In genomic region chr6:75993236-75994162, GRCh38 we compare ENCODE assay signal across 17 cellular contexts.
"Had no signal": no experiment of that assay in that cellular context is flagged by ENCODE, and none has a peak within 500 bp of the region (broad histone marks: within the 10 kb centered on the region; RNA-seq: fewer than 3 reads in every experiment).

No MANE protein-coding gene starts in this region.

- H3K4me1 ChIP-seq: body of pancreas, colonic mucosa, pancreas, sigmoid colon, upper lobe of right lung had no signal

- DNase-seq: activated B cell treated with CpG ODN at 0.5 μM for 24 hours; activated CD4-positive, alpha-beta T cell treated with anti-CD3 and anti-CD28 coated beads for 48 hours; activated CD8-positive, alpha-beta T cell treated with anti-CD3 and anti-CD28 coated beads for 36 hours; activated gamma-delta T cell; activated T-cell treated with anti-CD3 and anti-CD28 coated beads, Interleukin-2, amount 50 U/mL, for 48 hours; body of pancreas; caudate nucleus; colonic mucosa; foreskin fibroblast; glutamatergic neuron; pancreas; sigmoid colon; stimulated activated CD4-positive, alpha-beta T cell treated with anti-CD3 and anti-CD28 coated beads, Interleukin-1b, Interleukin-23, amount 100 ng/mL, for 48 hours; stimulated activated naive CD8-positive, alpha-beta T cell treated with anti-CD3 and anti-CD28 coated beads, Interleukin-15, amount 100 ng/mL, for 72 hours; T-helper 2 cell; upper lobe of right lung had no signal

- H3K9me3 ChIP-seq: body of pancreas, colonic mucosa, pancreas, sigmoid colon, upper lobe of right lung had no signal

- H3K4me3 ChIP-seq: body of pancreas, colonic mucosa, pancreas, sigmoid colon, upper lobe of right lung had no signal

- H3K36me3 ChIP-seq: colonic mucosa, pancreas, sigmoid colon, upper lobe of right lung had no signal

- H3K27ac ChIP-seq: body of pancreas, colonic mucosa, pancreas, sigmoid colon, upper lobe of right lung had no signal

- ATAC-seq: activated CD8-positive, alpha-beta T cell treated with anti-CD3 and anti-CD28 coated beads for 36 hours; activated naive CD4-positive, alpha-beta T cell treated with anti-CD3 and anti-CD28 coated beads, Interleukin-2, amount 50 U/mL, for 72 hours; body of pancreas; pancreas; stimulated activated naive CD8-positive, alpha-beta T cell treated with anti-CD3 and anti-CD28 coated beads, Interleukin-15, amount 100 ng/mL, for 72 hours; upper lobe of right lung had no signal

- H3K27me3 ChIP-seq: body of pancreas, colonic mucosa, pancreas, sigmoid colon, upper lobe of right lung had no signal
